17 cellular contexts compared by ENCODE assay signal in the genomic region with DNA sequence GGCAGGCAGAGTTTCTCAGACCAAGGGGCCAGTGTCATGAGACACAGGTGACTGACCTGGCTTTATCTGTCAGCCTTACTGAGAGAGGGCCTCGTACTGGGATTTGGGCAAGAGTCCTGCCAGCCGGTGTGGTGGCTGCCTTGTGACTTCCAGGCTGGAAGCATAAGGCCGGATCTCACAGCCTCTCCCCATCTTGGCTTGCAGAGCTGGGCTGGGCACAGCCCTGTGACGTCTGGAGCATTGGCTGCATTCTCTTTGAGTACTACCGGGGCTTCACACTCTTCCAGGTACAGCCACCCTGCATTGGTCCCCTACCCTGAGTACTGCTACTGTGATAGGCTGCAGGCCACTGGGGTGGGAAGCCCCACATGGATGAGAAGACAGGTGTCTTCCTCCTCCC. TPM values are rescaled to one million over a fixed set of nuclear protein-coding genes. Genes with fewer than 3 reads are reported as not detected.
A peak's percentile ranks its signal among the peaks of the same experiment; 100 is the strongest.
DNase-seq lines count a peak whose midpoint lies in the region; ATAC-seq and TF ChIP-seq lines count a peak whose summit lies in the region.
"Had no signal": no experiment of that assay in that cellular context is flagged by ENCODE, and none has a peak within 500 bp of the region (broad histone marks: within the 10 kb centered on the region; RNA-seq: fewer than 3 reads in every experiment).

No MANE protein-coding gene starts in this region.

- CTCF ChIA-PET in RWPE1 (lab: Yijun Ruan, JAX) = interaction anchor here (0.8 kb wide), 1 partner anchor 105 kb away, joined by 5 read pairs; no protein-coding TSS in a partner anchor

- H3K36me3 Mint-ChIP-seq in CD4-positive, CD25-positive, alpha-beta regulatory T cell = peaks cover 44% of the 10 kb centered on the region
- H3K36me3 Mint-ChIP-seq in memory B cell = peaks cover 21% of the 10 kb centered on the region

- H3K36me3 ChIP-seq in CD4-positive, CD25-positive, alpha-beta regulatory T cell (ENCODE audit: control insufficient read depth, insufficient read depth, low read length) = peaks cover 90% of the 10 kb centered on the region

- peak overlapping the region in 2 of 4 donors; percentile 67 to 74 for H3K4me3 Mint-ChIP-seq in CD4-positive, CD25-positive, alpha-beta regulatory T cell
- H3K4me3 Mint-ChIP-seq in memory B cell = peak overlapping the region; percentile 17

- peak overlapping the region; percentile 78 to 95 (median 89) for H3K27ac Mint-ChIP-seq in CD4-positive, CD25-positive, alpha-beta regulatory T cell
- peak overlapping the region; percentile 81 for H3K27ac Mint-ChIP-seq in memory B cell

- intact Hi-C loops in left colon (cut with DNase I, micrococcal nuclease) = loop anchor here in 1 of 2 donors (10.0 kb wide), 1 partner anchor 253 kb away; no protein-coding TSS in a partner anchor

- TF ChIP-seq CTCF in 22Rv1 (IDR thresholded peaks at IDR 0.05) (no peak), RWPE1 (conservative IDR thresholded peaks at IDR 0.05; ENCODE audit: low read depth) (no peak)

- DNase-seq in CD4-positive, CD25-positive, alpha-beta regulatory T cell = no peak
- DNase-seq in RWPE1 (ENCODE audit: low spot score) (no peak), memory B cell (ENCODE audit: low spot score in 2 of 2) (no peak), C1 segment of cervical spinal cord (lab: John Stamatoyannopoulos, UW) (no peak), left colon (no peak)
- DNase-seq in stimulated activated CD4-positive, alpha-beta T cell treated with anti-CD3 and anti-CD28 coated beads, Interleukin-1b, Interleukin-23, amount 100 ng/mL, for 48 hours = no peak
- DNase-seq: activated CD4-positive, alpha-beta T cell treated with anti-CD3 and anti-CD28 coated beads, Interleukin-2, amount 50 U/mL, for 4 hours; DMS153; heart right ventricle; islet precursor cell; MG63; NCI-H69 had no signal

- H3K27ac ChIP-seq in 22Rv1 = 0 out of 2 replicates have a peak overlapping the region, but pooled peaks have one; percentile 7
- H3K27ac ChIP-seq in CD4-positive, CD25-positive, alpha-beta regulatory T cell (ENCODE audit: insufficient read depth, low read length, poor library complexity, severe bottlenecking) = no peak overlapping the region
- peak overlapping the region; percentile 45 for H3K27ac ChIP-seq in RWPE1
- H3K27ac ChIP-seq: breast epithelium had no signal

- ATAC-seq in CD4-positive, CD25-positive, alpha-beta regulatory T cell (ENCODE audit: low read depth in 2 of 2) = no peak
- ATAC-seq in memory B cell (ENCODE audit: low read depth) (no peak), left colon (no peak)
- ATAC-seq: heart right ventricle, sciatic nerve, SK-N-SH treated with all-trans-retinoic acid at 6 μM for 48 hours had no signal

- no peaks in the 10 kb centered on the region for H3K27me3 Mint-ChIP-seq in CD4-positive, CD25-positive, alpha-beta regulatory T cell
- no peaks in the 10 kb centered on the region for H3K27me3 Mint-ChIP-seq in memory B cell

- no peaks in the 10 kb centered on the region for H3K9me3 ChIP-seq in CD4-positive, CD25-positive, alpha-beta regulatory T cell (ENCODE audit: control insufficient read depth in 2 of 2, low read length in 2 of 2)
- H3K9me3 ChIP-seq: breast epithelium, heart right ventricle, MG63, Peyer's patch had no signal

- H3K4me1 Mint-ChIP-seq in CD4-positive, CD25-positive, alpha-beta regulatory T cell = peaks cover 0 to 52% (median 10%) of the 10 kb centered on the region in 4 donors
- H3K4me1 Mint-ChIP-seq in memory B cell = peaks cover 41% of the 10 kb centered on the region

- H3K9me3 Mint-ChIP-seq in CD4-positive, CD25-positive, alpha-beta regulatory T cell = no peaks in the 10 kb centered on the region
- H3K9me3 Mint-ChIP-seq in memory B cell = no peaks in the 10 kb centered on the region

- no peak overlapping the region for H3K4me3 ChIP-seq in CD4-positive, CD25-positive, alpha-beta regulatory T cell (ENCODE audit: low read depth, low read length)
- H3K4me3 ChIP-seq: breast epithelium, heart right ventricle, MG63, Peyer's patch had no signal

- no peaks in the 10 kb centered on the region for H3K27me3 ChIP-seq in CD4-positive, CD25-positive, alpha-beta regulatory T cell (ENCODE audit: control insufficient read depth, insufficient read depth, low read length)
- H3K27me3 ChIP-seq: breast epithelium, heart right ventricle, MG63, Peyer's patch had no signal

- peaks cover 16% of the 10 kb centered on the region for H3K4me1 ChIP-seq in CD4-positive, CD25-positive, alpha-beta regulatory T cell (ENCODE audit: control insufficient read depth, insufficient read depth, low read length, poor library complexity, severe bottlenecking)
- H3K4me1 ChIP-seq: breast epithelium had no signal

- POLR2A ChIA-PET in RWPE1 (lab: Yijun Ruan, JAX; ENCODE audit: low non-redundant PET) = no interaction called here

RNA-seq across cellular contexts. Expression of gene CLK3, which starts 12.1 kb away (rescaled TPM):
- 289 TPM for total RNA-seq in CD4-positive, CD25-positive, alpha-beta regulatory T cell
- polyA plus RNA-seq in CD4-positive, CD25-positive, alpha-beta regulatory T cell = 10 to 100 TPM; 58.4 to 79.7 (median 75.0) TPM
- 10 to 100 TPM; 90.8 to 92.9 TPM for total RNA-seq in left colon
